In the genomic region with DNA sequence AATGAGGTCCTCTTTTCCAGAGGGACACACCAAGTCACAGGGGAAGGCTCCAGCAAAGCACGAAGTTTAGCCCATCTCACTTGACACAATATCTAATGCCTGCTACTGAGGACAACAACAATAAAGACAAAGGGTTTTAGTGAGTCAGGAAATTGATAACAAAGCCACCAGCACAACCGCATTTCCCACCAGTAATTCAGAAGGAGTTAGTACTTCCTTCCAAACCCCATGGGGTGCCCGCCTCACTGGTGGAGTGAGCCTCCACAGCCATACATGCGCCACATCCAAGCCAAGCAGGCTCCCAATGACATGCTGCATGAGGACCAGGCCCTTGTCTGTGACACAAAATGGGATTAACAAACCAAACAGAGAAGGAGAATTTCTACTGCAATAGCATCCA, we compare ENCODE assay signal across 14 cellular contexts.
"Had no signal": no experiment of that assay in that cellular context is flagged by ENCODE, and none has a peak within 500 bp of the region (broad histone marks: within the 10 kb centered on the region; RNA-seq: fewer than 3 reads in every experiment).

No MANE protein-coding gene starts in this region.

- H3K9me3 Mint-ChIP-seq: activated CD4-positive, alpha-beta T cell treated with anti-CD3 and anti-CD28 coated beads, Interleukin-2, amount 10 ng/mL, durations not matched to agents 7 days and 5 days; activated T-helper 2 cell treated with anti-CD3 and anti-CD28 coated beads, Interferon-gamma antibody, Interleukin-2, Interleukin-4, amounts not matched to agents 10 μg/mL and 5 μg/mL and 100 μg/mL, durations not matched to agents 14 hours and 24 hours and 36 hours; stimulated activated memory B cell treated with anti-CD40 and anti-IgM and Interleukin-4, amounts not matched to agents 10 μg/mL and 1 μg/mL and 100 μg/mL, for 72 hours had no signal

- H3K27ac ChIP-seq: hepatocyte, tibial artery, uterus had no signal

- H3K4me1 ChIP-seq: uterus had no signal

- H3K4me3 ChIP-seq: esophagus muscularis mucosa, hepatocyte, mucosa of descending colon, tibial artery, uterus had no signal

- H3K36me3 Mint-ChIP-seq: naive thymus-derived CD8-positive, alpha-beta T cell; stimulated activated memory B cell treated with anti-CD40 and anti-IgM and Interleukin-4, amounts not matched to agents 10 μg/mL and 1 μg/mL and 100 μg/mL, for 72 hours had no signal

- H3K4me2 ChIP-seq: hepatocyte had no signal

- H3K36me3 ChIP-seq: tibial artery, uterus had no signal

- H3K27me3 Mint-ChIP-seq: stimulated activated memory B cell treated with anti-CD40 and anti-IgM and Interleukin-4, amounts not matched to agents 10 μg/mL and 1 μg/mL and 100 μg/mL, for 72 hours had no signal

- H3K9me3 ChIP-seq: esophagus muscularis mucosa, mucosa of descending colon, tibial artery, uterus had no signal

- H3K27ac Mint-ChIP-seq: activated CD4-positive, alpha-beta T cell treated with anti-CD3 and anti-CD28 coated beads, Interleukin-2, amount 10 ng/mL, durations not matched to agents 7 days and 5 days; activated T-helper 2 cell treated with anti-CD3 and anti-CD28 coated beads, Interferon-gamma antibody, Interleukin-2, Interleukin-4, amounts not matched to agents 10 μg/mL and 5 μg/mL and 100 μg/mL, durations not matched to agents 14 hours and 24 hours and 36 hours; naive thymus-derived CD8-positive, alpha-beta T cell had no signal

- H3K27me3 ChIP-seq: esophagus muscularis mucosa, hepatocyte, tibial artery, uterus had no signal

- H3K4me3 Mint-ChIP-seq: activated CD4-positive, alpha-beta T cell treated with anti-CD3 and anti-CD28 coated beads, Interleukin-2, amount 10 ng/mL, durations not matched to agents 7 days and 5 days; stimulated activated memory B cell treated with anti-CD40 and anti-IgM and Interleukin-4, amounts not matched to agents 10 μg/mL and 1 μg/mL and 100 μg/mL, for 72 hours had no signal

- ATAC-seq: left lobe of liver; mucosa of descending colon; naive thymus-derived CD8-positive, alpha-beta T cell had no signal

- DNase-seq: activated CD4-positive, alpha-beta T cell treated with anti-CD3 and anti-CD28 coated beads, Interleukin-2, amount 10 ng/mL, durations not matched to agents 7 days and 5 days; activated naive CD4-positive, alpha-beta T cell treated with anti-CD3 and anti-CD28 coated beads, Interleukin-2, amount 50 U/mL, for 16 hours; activated T-cell treated with anti-CD3 and anti-CD28 coated beads for 4 hours; amniotic stem cell; mucosa of descending colon; naive thymus-derived CD8-positive, alpha-beta T cell; retina; tibial artery; uterus had no signal
